1 cellular context compared by ENCODE assay signal in genomic region chr1:19046972-19047371, GRCh38.
TF ChIP-seq lines count a peak whose summit lies in the region.

No MANE protein-coding gene starts in this region.

TF ChIP-seq in HepG2, 621 proteins besides CTCF, POLR2A, EP300 and RAD21 (continued from another document):
- TF ChIP-seq ZNF687 (CRISPR knock-in tag; IDR thresholded peaks at IDR 0.05): peak; percentile 10; the same call in 1 of the 2 replicates
- no peak for TF ChIP-seq MYC (CRISPR knock-in tag; IDR thresholded peaks at IDR 0.05; ENCODE audit: borderline replicate concordance)
- TF ChIP-seq ZNF343 (CRISPR knock-in tag; IDR thresholded peaks at IDR 0.05): no peak
- no peak for TF ChIP-seq ZNF607 (CRISPR knock-in tag; IDR thresholded peaks at IDR 0.05; ENCODE audit: borderline replicate concordance)
- 0 out of 2 replicates have a peak, but pooled peaks have one; percentile 5 for TF ChIP-seq NFKB2 (CRISPR knock-in tag; IDR thresholded peaks at IDR 0.05; ENCODE audit: borderline replicate concordance)
- TF ChIP-seq ZMYM3 (CRISPR knock-in tag; IDR thresholded peaks at IDR 0.05): peak; percentile 42; the same call in 1 of the 2 replicates
- no peak for TF ChIP-seq CSRNP2 (CRISPR knock-in tag; conservative IDR thresholded peaks at IDR 0.05; ENCODE audit: low read depth)
- TF ChIP-seq PPARG (CRISPR knock-in tag; conservative IDR thresholded peaks at IDR 0.05): no peak
- TF ChIP-seq ZMAT3 (CRISPR knock-in tag; conservative IDR thresholded peaks at IDR 0.05): no peak
- TF ChIP-seq IRF1 (CRISPR knock-in tag; IDR thresholded peaks at IDR 0.05; ENCODE audit: low read depth): no peak
- TF ChIP-seq HES4 (CRISPR knock-in tag; IDR thresholded peaks at IDR 0.05; ENCODE audit: borderline replicate concordance): no peak
- no peak for TF ChIP-seq NKX3-1 (CRISPR knock-in tag; IDR thresholded peaks at IDR 0.05)
- no peak for TF ChIP-seq ZNF512B (CRISPR knock-in tag; IDR thresholded peaks at IDR 0.05; ENCODE audit: borderline replicate concordance)
- no peak for TF ChIP-seq ZEB1 (IDR thresholded peaks at IDR 0.05; ENCODE audit: insufficient replicate concordance, low read depth)
- TF ChIP-seq LCORL (IDR thresholded peaks at IDR 0.05): 0 out of 2 replicates have a peak, but pooled peaks have one; percentile 32
- TF ChIP-seq LCORL (CRISPR knock-in tag; IDR thresholded peaks at IDR 0.05): no peak
- no peak for TF ChIP-seq HNF1A (IDR thresholded peaks at IDR 0.05; ENCODE audit: low read depth)
- TF ChIP-seq HNF1A (CRISPR knock-in tag; IDR thresholded peaks at IDR 0.05; ENCODE audit: borderline replicate concordance): no peak
- TF ChIP-seq ERF (CRISPR knock-in tag; IDR thresholded peaks at IDR 0.05): no peak
- peak; percentile 46 for TF ChIP-seq ZFP36 (IDR thresholded peaks at IDR 0.05; ENCODE audit: borderline replicate concordance, low read depth, low read length, partially characterized antibody)
- no peak for TF ChIP-seq ZBTB43 (CRISPR knock-in tag; conservative IDR thresholded peaks at IDR 0.05)
- TF ChIP-seq HOXD1 (CRISPR knock-in tag; IDR thresholded peaks at IDR 0.05): no peak
TF ChIP-seq in HepG2: peak in this region for 6.
